18 cellular contexts compared by ENCODE assay signal in genomic region chr10:43576580-43576979, GRCh38. TPM values are rescaled to one million over a fixed set of nuclear protein-coding genes. Genes with fewer than 3 reads are reported as not detected.
DNase-seq lines count a peak whose midpoint lies in the region; ATAC-seq and TF ChIP-seq lines count a peak whose summit lies in the region.
"Had no signal": no experiment of that assay in that cellular context is flagged by ENCODE, and none has a peak within 500 bp of the region (broad histone marks: within the 10 kb centered on the region; RNA-seq: fewer than 3 reads in every experiment).

No MANE protein-coding gene starts in this region.

- H3K27me3 Mint-ChIP-seq in activated naive CD4-positive, alpha-beta T cell treated with anti-CD3 and anti-CD28 coated beads for 36 hours (ENCODE audit: low read depth) = no peaks in the 10 kb centered on the region
- H3K27me3 Mint-ChIP-seq in activated CD8-positive, alpha-beta T cell treated with anti-CD3 and anti-CD28 coated beads, Interleukin-2, amount 10 ng/mL, durations not matched to agents 7 days and 5 days (ENCODE audit: low read depth) = peaks cover 5% of the 10 kb centered on the region
- H3K27me3 Mint-ChIP-seq in nephron (ENCODE audit: low read depth) = peaks cover 21% of the 10 kb centered on the region

- H3K36me3 ChIP-seq in DND-41 (ENCODE audit: insufficient read depth, low read length) = no peaks in the 10 kb centered on the region
- H3K36me3 ChIP-seq: BLaER1, HAP-1 had no signal

- H3K4me2 ChIP-seq in DND-41 (ENCODE audit: insufficient read depth, low read length) = no peak overlapping the region
- H3K4me2 ChIP-seq: BLaER1 had no signal

- H3K9me3 Mint-ChIP-seq in activated naive CD4-positive, alpha-beta T cell treated with anti-CD3 and anti-CD28 coated beads, Interleukin-2, amount 50 U/mL, for 72 hours = peaks cover 19 to 41% of the 10 kb centered on the region in 2 donors
- H3K9me3 Mint-ChIP-seq in activated naive CD4-positive, alpha-beta T cell treated with anti-CD3 and anti-CD28 coated beads for 36 hours = peaks cover 22% of the 10 kb centered on the region
- H3K9me3 Mint-ChIP-seq in activated CD8-positive, alpha-beta T cell treated with anti-CD3 and anti-CD28 coated beads, Interleukin-2, amount 10 ng/mL, durations not matched to agents 7 days and 5 days (ENCODE audit: insufficient read depth) = peaks cover 38% of the 10 kb centered on the region
- H3K9me3 Mint-ChIP-seq in nephron = peaks cover 8% of the 10 kb centered on the region

- no peak overlapping the region for H3K27ac ChIP-seq in DND-41 (ENCODE audit: low read length)
- H3K27ac ChIP-seq: BLaER1 had no signal

- no peak overlapping the region for H3K9ac ChIP-seq in DND-41 (ENCODE audit: low read depth, low read length)
- H3K9ac ChIP-seq: BLaER1 had no signal

- H3K79me2 ChIP-seq in DND-41 (ENCODE audit: insufficient read depth, low read length) = no peaks in the 10 kb centered on the region

- CTCF ChIA-PET in activated naive CD4-positive, alpha-beta T cell treated with anti-CD3 and anti-CD28 coated beads for 36 hours (lab: Charles Lee) = interaction anchor here (0.7 kb wide), 1 partner anchor 110 kb away, joined by 3 read pairs; no protein-coding TSS in a partner anchor
- CTCF ChIA-PET in activated CD8-positive, alpha-beta T cell treated with anti-CD3 and anti-CD28 coated beads, Interleukin-2, amount 10 ng/mL, durations not matched to agents 7 days and 5 days (lab: Charles Lee) = no interaction called here

- peaks cover 19 to 57% of the 10 kb centered on the region in 2 donors for H3K36me3 Mint-ChIP-seq in activated naive CD4-positive, alpha-beta T cell treated with anti-CD3 and anti-CD28 coated beads, Interleukin-2, amount 50 U/mL, for 72 hours
- peaks cover 26% of the 10 kb centered on the region for H3K36me3 Mint-ChIP-seq in activated naive CD4-positive, alpha-beta T cell treated with anti-CD3 and anti-CD28 coated beads for 36 hours (ENCODE audit: low read depth)
- H3K36me3 Mint-ChIP-seq in activated CD8-positive, alpha-beta T cell treated with anti-CD3 and anti-CD28 coated beads, Interleukin-2, amount 10 ng/mL, durations not matched to agents 7 days and 5 days (ENCODE audit: low read depth) = peaks cover 42% of the 10 kb centered on the region
- peaks cover 4% of the 10 kb centered on the region for H3K36me3 Mint-ChIP-seq in nephron (ENCODE audit: low read depth)

- intact Hi-C loops in activated naive CD4-positive, alpha-beta T cell treated with anti-CD3 and anti-CD28 coated beads for 36 hours (cut with micrococcal nuclease) = no loop called here

- DNase-seq in activated naive CD4-positive, alpha-beta T cell treated with anti-CD3 and anti-CD28 coated beads, Interleukin-2, amount 50 U/mL, for 72 hours (ENCODE audit: low spot score in 2 of 2) = no peak
- DNase-seq in activated naive CD4-positive, alpha-beta T cell treated with anti-CD3 and anti-CD28 coated beads for 36 hours = no peak
- DNase-seq in DND-41 (no peak), NCI-H2029 (lab: John Stamatoyannopoulos, UW) (no peak)
- no peak for DNase-seq in activated CD8-positive, alpha-beta T cell treated with anti-CD3 and anti-CD28 coated beads, Interleukin-2, amount 10 ng/mL, durations not matched to agents 7 days and 5 days
- DNase-seq: Caco-2, Kasumi-1, NCI-H1436, NCI-H2081 treated with DMSO at 0.1 percent for 48 hours, NCI-H2227 treated with DMSO at 0.1 percent for 48 hours, NCI-H524 treated with DMSO at 0.1 percent for 48 hours, RPMI8226 had no signal

- POLR2A ChIA-PET in activated CD8-positive, alpha-beta T cell treated with anti-CD3 and anti-CD28 coated beads, Interleukin-2, amount 10 ng/mL, durations not matched to agents 7 days and 5 days (lab: Charles Lee) = no interaction called here

- no peaks in the 10 kb centered on the region for H3K27me3 ChIP-seq in DND-41 (ENCODE audit: insufficient read depth, low read length, poor library complexity)
- H3K27me3 ChIP-seq: BLaER1 had no signal

- H3K4me3 Mint-ChIP-seq in activated naive CD4-positive, alpha-beta T cell treated with anti-CD3 and anti-CD28 coated beads for 36 hours = no peak overlapping the region
- no peak overlapping the region for H3K4me3 Mint-ChIP-seq in activated CD8-positive, alpha-beta T cell treated with anti-CD3 and anti-CD28 coated beads, Interleukin-2, amount 10 ng/mL, durations not matched to agents 7 days and 5 days
- peak overlapping the region; percentile 5 to 76 (median 46) for H3K4me3 Mint-ChIP-seq in nephron

- H3K4me1 ChIP-seq in DND-41 (ENCODE audit: insufficient read depth, low read length) = peaks cover 6% of the 10 kb centered on the region
- H3K4me1 ChIP-seq: HAP-1 had no signal

- peaks cover 6% of the 10 kb centered on the region for H3K9me3 ChIP-seq in DND-41 (ENCODE audit: insufficient read depth, low read length, severe bottlenecking)
- H3K9me3 ChIP-seq: Caco-2, HAP-1 had no signal

- H3K4me3 ChIP-seq in DND-41 (ENCODE audit: low read depth in 1 of 2, low read length in 2 of 2) = no peak overlapping the region
- H3K4me3 ChIP-seq: BLaER1, GM12878, HAP-1 had no signal

- no peak overlapping the region for H2AFZ ChIP-seq in DND-41 (ENCODE audit: low read depth, low read length)

- no peak overlapping the region for H3K27ac Mint-ChIP-seq in activated naive CD4-positive, alpha-beta T cell treated with anti-CD3 and anti-CD28 coated beads, Interleukin-2, amount 50 U/mL, for 72 hours
- H3K27ac Mint-ChIP-seq in activated naive CD4-positive, alpha-beta T cell treated with anti-CD3 and anti-CD28 coated beads for 36 hours = no peak overlapping the region
- peak overlapping the region; percentile 52 for H3K27ac Mint-ChIP-seq in activated CD8-positive, alpha-beta T cell treated with anti-CD3 and anti-CD28 coated beads, Interleukin-2, amount 10 ng/mL, durations not matched to agents 7 days and 5 days
- no peak overlapping the region for H3K27ac Mint-ChIP-seq in nephron

- peaks cover 45% of the 10 kb centered on the region for H3K4me1 Mint-ChIP-seq in activated naive CD4-positive, alpha-beta T cell treated with anti-CD3 and anti-CD28 coated beads for 36 hours (ENCODE audit: low read depth)
- H3K4me1 Mint-ChIP-seq in activated CD8-positive, alpha-beta T cell treated with anti-CD3 and anti-CD28 coated beads, Interleukin-2, amount 10 ng/mL, durations not matched to agents 7 days and 5 days (ENCODE audit: low read depth) = peaks cover 28% of the 10 kb centered on the region
- H3K4me1 Mint-ChIP-seq in nephron = peaks cover 22% of the 10 kb centered on the region

- no peaks in the 10 kb centered on the region for H4K20me1 ChIP-seq in DND-41 (ENCODE audit: insufficient read depth, low read length)
- H4K20me1 ChIP-seq: BLaER1 had no signal

- peak; percentile 21 to 46 for ATAC-seq in activated naive CD4-positive, alpha-beta T cell treated with anti-CD3 and anti-CD28 coated beads, Interleukin-2, amount 50 U/mL, for 72 hours
- ATAC-seq in DND-41 (ENCODE audit: insufficient read depth, low read depth) = 0 out of 3 replicates have a peak, but pooled peaks have one; percentile 33
- no peak for ATAC-seq in activated CD8-positive, alpha-beta T cell treated with anti-CD3 and anti-CD28 coated beads, Interleukin-2, amount 10 ng/mL, durations not matched to agents 7 days and 5 days
- no peak for ATAC-seq in GM18858 (IDR thresholded peaks at IDR 0.05; ENCODE audit: unreplicated experiment)
- ATAC-seq in HG03196 (IDR thresholded peaks at IDR 0.05; ENCODE audit: unreplicated experiment) = no peak
- ATAC-seq: GM12878 had no signal

- TF ChIP-seq CTCF in DND-41 (IDR thresholded peaks at IDR 0.05; ENCODE audit: borderline replicate concordance, extremely low read depth, low read length, poor library complexity, severe bottlenecking) (no peak), nephron (IDR thresholded peaks at IDR 0.05; ENCODE audit: unreplicated experiment in 3 of 3) (no peak)

RNA-seq across cellular contexts. Expression of gene ZNF239, which starts 2.2 kb away (rescaled TPM):
- 1 to 10 TPM in 1 of 2 donors, under 1 TPM in 1; 0.41 to 1.8 TPM for total RNA-seq in activated naive CD4-positive, alpha-beta T cell treated with anti-CD3 and anti-CD28 coated beads, Interleukin-2, amount 50 U/mL, for 72 hours
- total RNA-seq in activated naive CD4-positive, alpha-beta T cell treated with anti-CD3 and anti-CD28 coated beads for 36 hours = 1 to 10 TPM; 2.0 to 2.5 TPM
- 1 to 10 TPM in 1 of 2 experiments, under 1 TPM in 1; 0.52 to 1.1 TPM for total RNA-seq in activated CD8-positive, alpha-beta T cell treated with anti-CD3 and anti-CD28 coated beads, Interleukin-2, amount 10 ng/mL, durations not matched to agents 7 days and 5 days

RNA-seq across cellular contexts. Expression of gene ZNF485, which starts 29.7 kb away (rescaled TPM):
- total RNA-seq in activated naive CD4-positive, alpha-beta T cell treated with anti-CD3 and anti-CD28 coated beads, Interleukin-2, amount 50 U/mL, for 72 hours = 1 to 10 TPM; 2.8 to 5.8 TPM
- 1 to 10 TPM; 5.2 to 5.4 TPM for total RNA-seq in activated naive CD4-positive, alpha-beta T cell treated with anti-CD3 and anti-CD28 coated beads for 36 hours
- total RNA-seq in activated CD8-positive, alpha-beta T cell treated with anti-CD3 and anti-CD28 coated beads, Interleukin-2, amount 10 ng/mL, durations not matched to agents 7 days and 5 days = 1 to 10 TPM; 4.7 to 4.8 TPM

Comparison
In these comparisons a context has a peak if more than half of its experiments do, and no peak if none do; other contexts are left out.
1. ATAC-seq: peak in activated naive CD4-positive, alpha-beta T cell treated with anti-CD3 and anti-CD28 coated beads, Interleukin-2, amount 50 U/mL, for 72 hours (2 of 2) and DND-41 (single experiment); none in activated CD8-positive, alpha-beta T cell treated with anti-CD3 and anti-CD28 coated beads, Interleukin-2, amount 10 ng/mL, durations not matched to agents 7 days and 5 days (single experiment), GM18858 (single experiment) and HG03196 (single experiment).
2. H3K4me3 Mint-ChIP-seq: peak in nephron (3 of 3); none in activated naive CD4-positive, alpha-beta T cell treated with anti-CD3 and anti-CD28 coated beads for 36 hours (single experiment) and activated CD8-positive, alpha-beta T cell treated with anti-CD3 and anti-CD28 coated beads, Interleukin-2, amount 10 ng/mL, durations not matched to agents 7 days and 5 days (single experiment).